Comparison of ENCODE assay signal across 8 cellular contexts in the genomic region with DNA sequence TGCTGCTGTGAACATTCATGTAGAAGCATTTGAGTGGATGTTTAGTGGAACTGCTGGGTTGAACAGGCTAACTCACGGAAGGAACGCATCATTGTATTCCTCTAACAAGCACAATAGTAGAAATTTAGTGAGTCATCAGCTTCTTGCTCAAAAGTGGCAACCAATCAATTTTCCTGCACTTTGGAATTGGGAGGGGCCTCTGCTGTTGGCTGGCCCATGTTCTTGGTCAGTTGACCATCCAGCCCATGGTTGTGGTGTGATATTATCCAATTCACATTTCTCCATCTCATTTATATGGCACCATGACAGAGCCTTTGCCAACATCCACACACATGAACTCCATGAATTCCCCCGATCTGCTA.
A peak's percentile ranks its signal among the peaks of the same experiment; 100 is the strongest.
DNase-seq lines count a peak whose midpoint lies in the region; ATAC-seq lines count a peak whose summit lies in the region.

No MANE protein-coding gene starts in this region.

- ATAC-seq in activated naive CD8-positive, alpha-beta T cell treated with anti-CD3 and anti-CD28 coated beads, Interleukin-2, amount 50 U/mL, for 24 hours = peak; percentile 42
- ATAC-seq in HG03095 (IDR thresholded peaks at IDR 0.05; ENCODE audit: unreplicated experiment) (no peak), HG02763 (IDR thresholded peaks at IDR 0.05; ENCODE audit: unreplicated experiment) (no peak)

- peak; percentile 75 for DNase-seq in Caki2 (ENCODE audit: low read depth)
- DNase-seq in LHCN-M2 (ENCODE audit: low read depth) = peak; percentile 10
- peak; percentile 27 for DNase-seq in activated naive CD8-positive, alpha-beta T cell treated with anti-CD3 and anti-CD28 coated beads, Interleukin-2, amount 50 U/mL, for 24 hours
- DNase-seq in NCI-H2029 (lab: John Stamatoyannopoulos, UW) = no peak
- no peak for DNase-seq in NCI-H128 (lab: John Stamatoyannopoulos, UW; ENCODE audit: unreplicated experiment)

- no peaks in the 10 kb centered on the region for H3K36me3 ChIP-seq in muscle layer of duodenum (ENCODE audit: control insufficient read depth in 1 of 2, insufficient read depth in 2 of 2, low read length in 2 of 2)

- peak overlapping the region; percentile 98 for H3K27ac Mint-ChIP-seq in activated naive CD8-positive, alpha-beta T cell treated with anti-CD3 and anti-CD28 coated beads, Interleukin-2, amount 50 U/mL, for 24 hours

- in situ Hi-C loops in Caki2 (cut with HindIII; ENCODE audit: low pct_unique_long_range_greater_than_20kb, low sequenced_read_pairs) = no loop called here

- H3K4me3 Mint-ChIP-seq in activated naive CD8-positive, alpha-beta T cell treated with anti-CD3 and anti-CD28 coated beads, Interleukin-2, amount 50 U/mL, for 24 hours = peak overlapping the region; percentile 74

- H3K9me3 ChIP-seq in muscle layer of duodenum (ENCODE audit: control insufficient read depth in 1 of 2, low read length in 2 of 2) = no peaks in the 10 kb centered on the region

- H3K4me1 Mint-ChIP-seq in activated naive CD8-positive, alpha-beta T cell treated with anti-CD3 and anti-CD28 coated beads, Interleukin-2, amount 50 U/mL, for 24 hours = peaks cover 46% of the 10 kb centered on the region

- peak overlapping the region in 1 of 2 donors; percentile 22 for H3K4me3 ChIP-seq in muscle layer of duodenum (ENCODE audit: low read depth in 1 of 2, low read length in 2 of 2)

- peaks cover 0 to 10% of the 10 kb centered on the region in 2 donors for H3K4me1 ChIP-seq in muscle layer of duodenum (ENCODE audit: control insufficient read depth in 1 of 2, insufficient read depth in 2 of 2, low read length in 2 of 2)

- no peaks in the 10 kb centered on the region for H3K27me3 ChIP-seq in muscle layer of duodenum (ENCODE audit: low read depth, low read length)

- peak overlapping the region; percentile 68 for H3K27ac ChIP-seq in muscle layer of duodenum (ENCODE audit: low read length)

- H3K36me3 Mint-ChIP-seq in activated naive CD8-positive, alpha-beta T cell treated with anti-CD3 and anti-CD28 coated beads, Interleukin-2, amount 50 U/mL, for 24 hours (ENCODE audit: low read depth) = no peaks in the 10 kb centered on the region

- no peaks in the 10 kb centered on the region for H3K27me3 Mint-ChIP-seq in activated naive CD8-positive, alpha-beta T cell treated with anti-CD3 and anti-CD28 coated beads, Interleukin-2, amount 50 U/mL, for 24 hours

- H3K9me3 Mint-ChIP-seq in activated naive CD8-positive, alpha-beta T cell treated with anti-CD3 and anti-CD28 coated beads, Interleukin-2, amount 50 U/mL, for 24 hours = peaks cover 15% of the 10 kb centered on the region

Comparison
In these comparisons a context has a peak if more than half of its experiments do, and no peak if none do; other contexts are left out.
1. DNase-seq: peak in Caki2 (single experiment), LHCN-M2 (single experiment) and activated naive CD8-positive, alpha-beta T cell treated with anti-CD3 and anti-CD28 coated beads, Interleukin-2, amount 50 U/mL, for 24 hours (single experiment); none in NCI-H2029 (single experiment) and NCI-H128 (single experiment).